Comparison of ENCODE assay signal across 29 cellular contexts in genomic region chr11:6932150-6932549, GRCh38. TPM values are rescaled to one million over a fixed set of nuclear protein-coding genes. Genes with fewer than 3 reads are reported as not detected.
"Had no signal": no experiment of that assay in that cellular context is flagged by ENCODE, and none has a peak within 500 bp of the region (broad histone marks: within the 10 kb centered on the region; RNA-seq: fewer than 3 reads in every experiment).

No MANE protein-coding gene starts in this region.

- DNase-seq: activated naive CD4-positive, alpha-beta T cell treated with Interleukin-2 at 50 U/mL for 16 hours; activated T-cell treated with anti-CD3 and anti-CD28 coated beads, Interleukin-2, amount 50 U/mL, for 1 hour; aorta; brain microvascular endothelial cell; caudate nucleus; effector CD4-positive, alpha-beta T cell; immature natural killer cell; kidney glomerular epithelial cell; left lung; natural killer cell; small intestine; stimulated activated CD4-positive, alpha-beta T cell treated with anti-CD3 and anti-CD28 coated beads, Interleukin-2, amount 100 ng/mL, for 24 hours; stomach; T-helper 9 cell had no signal

- H3K27me3 ChIP-seq: brain microvascular endothelial cell, left lung, suprapubic skin, tibial nerve had no signal

- H3K4me3 Mint-ChIP-seq: activated T-helper 17 cell treated with anti-CD3 and anti-CD28 coated beads, Interleukin-2, amount 50 U/mL, for 72 hours; dendritic cell treated with granulocyte-macrophage colony-stimulating factor and Interleukin-4, amounts not matched to agents 40 ng/mL and 50 ng/mL, for 4 days; immature natural killer cell; mesothelial cell of epicardium; natural killer cell; stimulated activated effector memory CD8-positive, alpha-beta T cell treated with anti-CD3 and anti-CD28 coated beads, Interleukin-12 subunit alpha, Interleukin-12 subunit beta, amount 100 ng/mL, for 72 hours; T-cell had no signal

- H3K9me3 Mint-ChIP-seq: activated T-helper 17 cell treated with anti-CD3 and anti-CD28 coated beads, Interleukin-2, amount 50 U/mL, for 72 hours; dendritic cell treated with granulocyte-macrophage colony-stimulating factor and Interleukin-4, amounts not matched to agents 40 ng/mL and 50 ng/mL, for 4 days; mesothelial cell of epicardium; stimulated activated effector memory CD8-positive, alpha-beta T cell treated with anti-CD3 and anti-CD28 coated beads, Interleukin-12 subunit alpha, Interleukin-12 subunit beta, amount 100 ng/mL, for 72 hours; T-cell had no signal

- H3K4me3 ChIP-seq: left lung, stomach, suprapubic skin, tibial nerve had no signal

- H3K36me3 ChIP-seq: brain microvascular endothelial cell, left lung, stomach, suprapubic skin, tibial nerve had no signal

- H3K27ac Mint-ChIP-seq: activated T-helper 17 cell treated with anti-CD3 and anti-CD28 coated beads, Interleukin-2, amount 50 U/mL, for 72 hours; dendritic cell treated with granulocyte-macrophage colony-stimulating factor and Interleukin-4, amounts not matched to agents 40 ng/mL and 50 ng/mL, for 4 days; immature natural killer cell; mesothelial cell of epicardium; natural killer cell; stimulated activated effector memory CD8-positive, alpha-beta T cell treated with anti-CD3 and anti-CD28 coated beads, Interleukin-12 subunit alpha, Interleukin-12 subunit beta, amount 100 ng/mL, for 72 hours had no signal

- H3K27ac ChIP-seq: brain microvascular endothelial cell, left lung, stomach, suprapubic skin, tibial nerve had no signal

- H3K4me1 Mint-ChIP-seq: activated T-helper 17 cell treated with anti-CD3 and anti-CD28 coated beads, Interleukin-2, amount 50 U/mL, for 72 hours; stimulated activated effector memory CD8-positive, alpha-beta T cell treated with anti-CD3 and anti-CD28 coated beads, Interleukin-12 subunit alpha, Interleukin-12 subunit beta, amount 100 ng/mL, for 72 hours had no signal

- H3K9me3 ChIP-seq: left lung, stomach, suprapubic skin, tibial nerve had no signal

- H3K36me3 Mint-ChIP-seq: immature natural killer cell; mesothelial cell of epicardium; natural killer cell; stimulated activated effector memory CD8-positive, alpha-beta T cell treated with anti-CD3 and anti-CD28 coated beads, Interleukin-12 subunit alpha, Interleukin-12 subunit beta, amount 100 ng/mL, for 72 hours; T-cell had no signal

RNA-seq across cellular contexts. Expression of gene ZNF215, which starts 5.9 kb away (rescaled TPM):
- polyA plus RNA-seq: immature natural killer cell had no signal

RNA-seq across cellular contexts. Expression of gene OR2D3, which starts 11.3 kb away (rescaled TPM):
- total RNA-seq: activated T-helper 17 cell treated with anti-CD3 and anti-CD28 coated beads, Interleukin-2, amount 50 U/mL, for 72 hours; aorta; epithelial cell of proximal tubule; fibroblast of villous mesenchyme; left lung; lung microvascular endothelial cell; mesothelial cell of epicardium; natural killer cell; osteoblast; posterior vena cava; renal cortical epithelial cell; sciatic nerve; stomach; suprapubic skin; T-cell; tibial nerve had no signal
- polyA plus RNA-seq: adipose tissue, aorta, immature natural killer cell, small intestine, stomach had no signal

RNA-seq across cellular contexts. Expression of gene OR2D2, which starts 39.9 kb away (rescaled TPM):
- total RNA-seq: activated T-helper 17 cell treated with anti-CD3 and anti-CD28 coated beads, Interleukin-2, amount 50 U/mL, for 72 hours; aorta; lung microvascular endothelial cell; natural killer cell; posterior vena cava; sciatic nerve; stomach; T-cell; tibial nerve had no signal
- polyA plus RNA-seq: adipose tissue, aorta, immature natural killer cell, small intestine, stomach had no signal

RNA-seq across cellular contexts. Expression of gene OR10A4, which starts 55.7 kb away (rescaled TPM):
- total RNA-seq: activated T-helper 17 cell treated with anti-CD3 and anti-CD28 coated beads, Interleukin-2, amount 50 U/mL, for 72 hours; aorta; epithelial cell of proximal tubule; fibroblast of villous mesenchyme; left lung; lung microvascular endothelial cell; mesothelial cell of epicardium; natural killer cell; osteoblast; posterior vena cava; renal cortical epithelial cell; sciatic nerve; stomach; suprapubic skin; T-cell; tibial nerve had no signal
- polyA plus RNA-seq: adipose tissue, aorta, immature natural killer cell, small intestine, stomach had no signal
